Comparison of ENCODE assay signal across 8 cellular contexts in the genomic region with DNA sequence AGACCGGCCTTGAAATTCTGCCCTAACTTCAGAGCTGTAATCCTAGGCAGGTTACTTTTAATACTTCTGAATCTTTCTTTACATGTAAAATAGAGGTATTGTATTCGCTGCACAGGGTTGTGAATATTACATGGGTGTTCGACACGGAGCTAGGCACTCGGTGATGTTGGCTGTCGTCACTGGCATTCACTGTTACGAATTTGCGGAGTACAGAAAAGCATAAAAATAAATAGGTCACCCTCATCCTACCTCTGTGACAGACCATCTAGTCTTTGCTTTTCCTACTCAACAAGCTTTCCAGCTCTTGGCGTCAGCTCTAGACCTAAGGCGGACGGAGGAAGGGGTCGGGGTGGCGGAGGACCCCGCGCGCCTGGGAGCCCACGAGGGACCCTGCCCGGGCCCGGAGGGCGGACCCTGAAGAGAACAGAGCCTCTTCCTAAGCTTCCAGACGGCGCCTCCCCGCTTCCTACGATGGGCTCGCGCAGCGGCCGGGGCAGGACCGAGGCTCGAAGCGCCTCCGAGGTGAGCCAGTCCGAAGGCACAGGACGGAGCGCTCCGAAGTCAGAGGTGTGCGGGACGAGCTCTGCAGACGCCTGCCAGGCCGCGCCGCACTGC. TPM values are rescaled to one million over a fixed set of nuclear protein-coding genes. Genes with fewer than 3 reads are reported as not detected.
A peak's percentile ranks its signal among the peaks of the same experiment; 100 is the strongest.
DNase-seq lines count a peak whose midpoint lies in the region; ATAC-seq and TF ChIP-seq lines count a peak whose summit lies in the region.

No MANE protein-coding gene starts in this region.

- intact Hi-C loops in activated naive CD4-positive, alpha-beta T cell treated with anti-CD3 and anti-CD28 coated beads for 36 hours (cut with micrococcal nuclease): loop anchor here (10.0 kb wide), 1 partner anchor 413 kb away; the partner anchor contains the start of gene ACSF3

- H3K4me3 ChIP-seq in fibroblast of pulmonary artery (replicated peaks; ENCODE audit: low read depth, low read length): peak overlapping the region; percentile 84

- H3K4me3 Mint-ChIP-seq in activated naive CD4-positive, alpha-beta T cell treated with anti-CD3 and anti-CD28 coated beads for 36 hours: peak overlapping the region; percentile 70
- peak overlapping the region; percentile 84 for H3K4me3 Mint-ChIP-seq in T-helper 2 cell treated with Interferon-gamma antibody and Interleukin-4, amounts not matched to agents 5 μg/mL and 100 μg/mL, for 36 hours
- peak overlapping the region; percentile 67 for H3K4me3 Mint-ChIP-seq in progenitor cell of endocrine pancreas (ENCODE audit: low read depth)

- H3K9me3 Mint-ChIP-seq in activated naive CD4-positive, alpha-beta T cell treated with anti-CD3 and anti-CD28 coated beads for 36 hours: no peaks in the 10 kb centered on the region
- no peaks in the 10 kb centered on the region for H3K9me3 Mint-ChIP-seq in T-helper 2 cell treated with Interferon-gamma antibody and Interleukin-4, amounts not matched to agents 5 μg/mL and 100 μg/mL, for 36 hours
- H3K9me3 Mint-ChIP-seq in progenitor cell of endocrine pancreas (ENCODE audit: low read depth): no peaks in the 10 kb centered on the region

- H3K4me1 Mint-ChIP-seq in activated naive CD4-positive, alpha-beta T cell treated with anti-CD3 and anti-CD28 coated beads for 36 hours (ENCODE audit: low read depth): peaks cover 31% of the 10 kb centered on the region
- H3K4me1 Mint-ChIP-seq in T-helper 2 cell treated with Interferon-gamma antibody and Interleukin-4, amounts not matched to agents 5 μg/mL and 100 μg/mL, for 36 hours (ENCODE audit: low read depth): peaks cover 19% of the 10 kb centered on the region
- H3K4me1 Mint-ChIP-seq in progenitor cell of endocrine pancreas (ENCODE audit: low read depth): peaks cover 10% of the 10 kb centered on the region

- CTCF ChIA-PET in activated naive CD4-positive, alpha-beta T cell treated with anti-CD3 and anti-CD28 coated beads for 36 hours (lab: Charles Lee): interaction anchor here (0.6 to 1.9 kb wide), 5 partner anchors 23 to 267 kb away, joined by 3 to 7 read pairs (median 3); no protein-coding TSS in a partner anchor

- peak; percentile 23 for DNase-seq in activated naive CD4-positive, alpha-beta T cell treated with anti-CD3 and anti-CD28 coated beads for 36 hours
- DNase-seq in activated naive CD4-positive, alpha-beta T cell treated with anti-CD3 and anti-CD28 coated beads, Interleukin-2, amount 50 U/mL, for 16 hours: no peak
- peak; percentile 10 for DNase-seq in T-helper 2 cell treated with Interferon-gamma antibody and Interleukin-4, amounts not matched to agents 5 μg/mL and 100 μg/mL, for 36 hours (ENCODE audit: low spot score)
- no peak for DNase-seq in fibroblast of pulmonary artery (ENCODE audit: low read depth)
- no peak for DNase-seq in progenitor cell of endocrine pancreas (ENCODE audit: low spot score, unreplicated experiment)
- DNase-seq in NCI-H146 (lab: John Stamatoyannopoulos, UW): no peak

- no peak for ATAC-seq in GM18858 (IDR thresholded peaks at IDR 0.05; ENCODE audit: unreplicated experiment)
- no peak for ATAC-seq in GM18873 (IDR thresholded peaks at IDR 0.05; ENCODE audit: low FRiP score, unreplicated experiment)

- no peaks in the 10 kb centered on the region for H3K36me3 Mint-ChIP-seq in activated naive CD4-positive, alpha-beta T cell treated with anti-CD3 and anti-CD28 coated beads for 36 hours (ENCODE audit: low read depth)
- peaks cover 12% of the 10 kb centered on the region for H3K36me3 Mint-ChIP-seq in T-helper 2 cell treated with Interferon-gamma antibody and Interleukin-4, amounts not matched to agents 5 μg/mL and 100 μg/mL, for 36 hours (ENCODE audit: low read depth)
- H3K36me3 Mint-ChIP-seq in progenitor cell of endocrine pancreas (ENCODE audit: insufficient read depth): no peaks in the 10 kb centered on the region

- H3K27me3 Mint-ChIP-seq in activated naive CD4-positive, alpha-beta T cell treated with anti-CD3 and anti-CD28 coated beads for 36 hours (ENCODE audit: low read depth): no peaks in the 10 kb centered on the region
- no peaks in the 10 kb centered on the region for H3K27me3 Mint-ChIP-seq in T-helper 2 cell treated with Interferon-gamma antibody and Interleukin-4, amounts not matched to agents 5 μg/mL and 100 μg/mL, for 36 hours (ENCODE audit: low read depth)
- H3K27me3 Mint-ChIP-seq in progenitor cell of endocrine pancreas: no peaks in the 10 kb centered on the region

- H3K27ac Mint-ChIP-seq in activated naive CD4-positive, alpha-beta T cell treated with anti-CD3 and anti-CD28 coated beads for 36 hours: peak overlapping the region; percentile 75
- peak overlapping the region; percentile 86 for H3K27ac Mint-ChIP-seq in T-helper 2 cell treated with Interferon-gamma antibody and Interleukin-4, amounts not matched to agents 5 μg/mL and 100 μg/mL, for 36 hours
- no peak overlapping the region for H3K27ac Mint-ChIP-seq in progenitor cell of endocrine pancreas

- TF ChIP-seq CTCF in fibroblast of pulmonary artery (IDR thresholded peaks at IDR 0.05; ENCODE audit: low read length, missing control alignments) (no peak), progenitor cell of endocrine pancreas (IDR thresholded peaks at IDR 0.05; ENCODE audit: unreplicated experiment) (no peak)

RNA-seq across cellular contexts. Expression of gene SPG7, which starts 0.9 kb away (rescaled TPM):
- 10 to 100 TPM; 62.4 to 67.7 TPM for total RNA-seq in activated naive CD4-positive, alpha-beta T cell treated with anti-CD3 and anti-CD28 coated beads for 36 hours
- total RNA-seq in progenitor cell of endocrine pancreas: 183 and 184 TPM in 2 replicates

RNA-seq across cellular contexts. Expression of gene ANKRD11, which starts 17.0 kb away (rescaled TPM):
- total RNA-seq in activated naive CD4-positive, alpha-beta T cell treated with anti-CD3 and anti-CD28 coated beads for 36 hours: 100 to 1,000 TPM; 174 to 177 TPM
- 178 and 183 TPM in 2 replicates for total RNA-seq in progenitor cell of endocrine pancreas

RNA-seq across cellular contexts. Expression of gene RPL13, which starts 53.2 kb away (rescaled TPM):
- 1,000 to 10,000 TPM; 3,875 to 3,899 TPM for total RNA-seq in activated naive CD4-positive, alpha-beta T cell treated with anti-CD3 and anti-CD28 coated beads for 36 hours
- total RNA-seq in progenitor cell of endocrine pancreas: 1,643 and 1,699 TPM in 2 replicates

Comparison
In these comparisons a context has a peak if more than half of its experiments do, and no peak if none do; other contexts are left out.
1. DNase-seq: peak in activated naive CD4-positive, alpha-beta T cell treated with anti-CD3 and anti-CD28 coated beads for 36 hours (single experiment) and T-helper 2 cell treated with Interferon-gamma antibody and Interleukin-4, amounts not matched to agents 5 μg/mL and 100 μg/mL, for 36 hours (single experiment); none in activated naive CD4-positive, alpha-beta T cell treated with anti-CD3 and anti-CD28 coated beads, Interleukin-2, amount 50 U/mL, for 16 hours (single experiment), fibroblast of pulmonary artery (single experiment), progenitor cell of endocrine pancreas (single experiment) and NCI-H146 (single experiment).
2. Peak in every context shown above with its lines, with median percentiles within 50 percentile points of each other: H3K4me3 Mint-ChIP-seq.